ENCODE assay signal across 1 cellular context in the genomic region with DNA sequence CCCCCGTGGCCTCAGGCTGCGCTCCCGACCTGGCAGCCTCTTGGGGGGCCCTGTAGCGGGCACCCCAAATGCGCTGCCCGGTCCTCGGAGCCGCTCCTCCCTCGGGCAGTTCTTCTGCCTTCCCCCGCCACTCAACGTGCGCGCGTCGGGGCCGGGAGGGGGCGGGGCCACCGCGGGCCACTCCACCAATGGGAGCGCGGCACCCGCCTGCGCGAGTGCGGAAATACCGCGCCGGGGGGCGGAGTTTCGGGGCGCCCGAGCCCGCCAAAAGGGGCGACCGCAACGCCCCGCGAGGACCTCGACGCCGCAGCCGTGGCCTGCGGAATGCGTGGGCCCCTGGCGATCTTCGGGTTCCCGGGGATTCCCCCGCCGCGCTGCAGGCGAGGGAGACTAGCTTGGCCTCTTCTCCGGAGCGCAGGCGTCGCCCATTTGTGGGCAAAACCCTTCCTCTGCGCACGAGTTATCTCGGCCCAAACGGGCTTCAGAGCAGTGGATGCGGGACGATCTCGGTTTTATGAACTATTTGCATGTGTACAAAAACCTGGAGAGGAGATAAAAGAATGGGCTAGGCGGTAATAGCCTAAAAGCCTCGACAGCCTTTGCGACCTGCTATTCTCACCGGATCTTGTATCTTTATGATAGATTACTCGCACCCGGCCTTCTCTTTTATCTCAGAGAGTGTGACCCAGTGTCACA.
A peak's percentile ranks its signal among the peaks of the same experiment; 100 is the strongest.
TF ChIP-seq lines count a peak whose summit lies in the region.

A gene with protein sequence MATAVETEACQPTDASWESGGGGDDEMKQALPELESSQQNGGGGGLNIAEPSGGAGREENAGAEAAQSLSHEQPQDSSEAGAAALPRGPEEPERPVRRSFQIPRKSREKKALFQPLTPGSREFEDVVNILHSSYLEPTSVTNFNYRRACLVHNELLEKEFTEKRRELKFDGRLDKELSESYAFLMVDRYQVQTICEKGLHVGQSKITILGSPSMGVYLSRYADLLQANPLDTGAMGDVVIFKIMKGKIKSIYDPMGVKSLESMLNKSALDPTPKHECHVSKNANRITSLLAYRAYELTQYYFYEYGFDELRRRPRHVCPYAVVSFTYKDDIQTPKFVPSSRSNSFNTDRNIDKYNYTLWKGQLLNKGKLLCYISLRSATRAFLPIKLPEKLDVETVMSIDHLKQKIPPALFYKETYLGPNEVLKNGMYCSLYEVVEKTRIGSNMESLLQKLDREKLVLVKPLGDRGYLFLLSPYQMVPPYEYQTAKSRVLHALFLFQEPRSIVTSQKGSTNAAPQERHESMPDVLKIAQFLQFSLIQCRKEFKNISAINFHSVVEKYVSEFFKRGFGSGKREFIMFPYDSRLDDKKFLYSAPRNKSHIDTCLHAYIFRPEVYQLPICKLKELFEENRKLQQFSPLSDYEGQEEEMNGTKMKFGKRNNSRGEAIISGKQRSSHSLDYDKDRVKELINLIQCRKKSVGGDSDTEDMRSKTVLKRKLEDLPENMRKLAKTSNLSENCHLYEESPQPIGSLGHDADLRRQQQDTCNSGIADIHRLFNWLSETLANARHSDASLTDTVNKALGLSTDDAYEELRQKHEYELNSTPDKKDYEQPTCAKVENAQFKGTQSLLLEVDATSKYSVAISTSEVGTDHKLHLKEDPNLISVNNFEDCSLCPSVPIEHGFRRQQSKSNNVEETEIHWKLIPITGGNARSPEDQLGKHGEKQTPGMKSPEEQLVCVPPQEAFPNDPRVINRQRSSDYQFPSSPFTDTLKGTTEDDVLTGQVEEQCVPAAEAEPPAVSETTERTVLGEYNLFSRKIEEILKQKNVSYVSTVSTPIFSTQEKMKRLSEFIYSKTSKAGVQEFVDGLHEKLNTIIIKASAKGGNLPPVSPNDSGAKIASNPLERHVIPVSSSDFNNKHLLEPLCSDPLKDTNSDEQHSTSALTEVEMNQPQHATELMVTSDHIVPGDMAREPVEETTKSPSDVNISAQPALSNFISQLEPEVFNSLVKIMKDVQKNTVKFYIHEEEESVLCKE (N-terminal part only) (minus strand): TSS at position 144 of the 696 bp plus-strand sequence. CDS start 259 bp downstream, outside the sequence.

TF ChIP-seq in HepG2, 621 proteins besides CTCF, POLR2A, EP300 and RAD21 (continued from another document and continues in another):
- TF ChIP-seq, protein P1, sequence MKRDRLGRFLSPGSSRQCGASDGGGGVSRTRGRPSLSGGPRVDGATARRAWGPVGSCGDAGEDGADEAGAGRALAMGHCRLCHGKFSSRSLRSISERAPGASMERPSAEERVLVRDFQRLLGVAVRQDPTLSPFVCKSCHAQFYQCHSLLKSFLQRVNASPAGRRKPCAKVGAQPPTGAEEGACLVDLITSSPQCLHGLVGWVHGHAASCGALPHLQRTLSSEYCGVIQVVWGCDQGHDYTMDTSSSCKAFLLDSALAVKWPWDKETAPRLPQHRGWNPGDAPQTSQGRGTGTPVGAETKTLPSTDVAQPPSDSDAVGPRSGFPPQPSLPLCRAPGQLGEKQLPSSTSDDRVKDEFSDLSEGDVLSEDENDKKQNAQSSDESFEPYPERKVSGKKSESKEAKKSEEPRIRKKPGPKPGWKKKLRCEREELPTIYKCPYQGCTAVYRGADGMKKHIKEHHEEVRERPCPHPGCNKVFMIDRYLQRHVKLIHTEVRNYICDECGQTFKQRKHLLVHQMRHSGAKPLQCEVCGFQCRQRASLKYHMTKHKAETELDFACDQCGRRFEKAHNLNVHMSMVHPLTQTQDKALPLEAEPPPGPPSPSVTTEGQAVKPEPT (CRISPR knock-in tag; IDR thresholded peaks at IDR 0.05; ENCODE audit: low read depth): no peak; the same call in 1 of the 2 replicates
- TF ChIP-seq DMAP1 (CRISPR knock-in tag; IDR thresholded peaks at IDR 0.05): peak; percentile 27
- TF ChIP-seq TP53 (CRISPR knock-in tag; conservative IDR thresholded peaks at IDR 0.05): no peak
- TF ChIP-seq, protein P2, sequence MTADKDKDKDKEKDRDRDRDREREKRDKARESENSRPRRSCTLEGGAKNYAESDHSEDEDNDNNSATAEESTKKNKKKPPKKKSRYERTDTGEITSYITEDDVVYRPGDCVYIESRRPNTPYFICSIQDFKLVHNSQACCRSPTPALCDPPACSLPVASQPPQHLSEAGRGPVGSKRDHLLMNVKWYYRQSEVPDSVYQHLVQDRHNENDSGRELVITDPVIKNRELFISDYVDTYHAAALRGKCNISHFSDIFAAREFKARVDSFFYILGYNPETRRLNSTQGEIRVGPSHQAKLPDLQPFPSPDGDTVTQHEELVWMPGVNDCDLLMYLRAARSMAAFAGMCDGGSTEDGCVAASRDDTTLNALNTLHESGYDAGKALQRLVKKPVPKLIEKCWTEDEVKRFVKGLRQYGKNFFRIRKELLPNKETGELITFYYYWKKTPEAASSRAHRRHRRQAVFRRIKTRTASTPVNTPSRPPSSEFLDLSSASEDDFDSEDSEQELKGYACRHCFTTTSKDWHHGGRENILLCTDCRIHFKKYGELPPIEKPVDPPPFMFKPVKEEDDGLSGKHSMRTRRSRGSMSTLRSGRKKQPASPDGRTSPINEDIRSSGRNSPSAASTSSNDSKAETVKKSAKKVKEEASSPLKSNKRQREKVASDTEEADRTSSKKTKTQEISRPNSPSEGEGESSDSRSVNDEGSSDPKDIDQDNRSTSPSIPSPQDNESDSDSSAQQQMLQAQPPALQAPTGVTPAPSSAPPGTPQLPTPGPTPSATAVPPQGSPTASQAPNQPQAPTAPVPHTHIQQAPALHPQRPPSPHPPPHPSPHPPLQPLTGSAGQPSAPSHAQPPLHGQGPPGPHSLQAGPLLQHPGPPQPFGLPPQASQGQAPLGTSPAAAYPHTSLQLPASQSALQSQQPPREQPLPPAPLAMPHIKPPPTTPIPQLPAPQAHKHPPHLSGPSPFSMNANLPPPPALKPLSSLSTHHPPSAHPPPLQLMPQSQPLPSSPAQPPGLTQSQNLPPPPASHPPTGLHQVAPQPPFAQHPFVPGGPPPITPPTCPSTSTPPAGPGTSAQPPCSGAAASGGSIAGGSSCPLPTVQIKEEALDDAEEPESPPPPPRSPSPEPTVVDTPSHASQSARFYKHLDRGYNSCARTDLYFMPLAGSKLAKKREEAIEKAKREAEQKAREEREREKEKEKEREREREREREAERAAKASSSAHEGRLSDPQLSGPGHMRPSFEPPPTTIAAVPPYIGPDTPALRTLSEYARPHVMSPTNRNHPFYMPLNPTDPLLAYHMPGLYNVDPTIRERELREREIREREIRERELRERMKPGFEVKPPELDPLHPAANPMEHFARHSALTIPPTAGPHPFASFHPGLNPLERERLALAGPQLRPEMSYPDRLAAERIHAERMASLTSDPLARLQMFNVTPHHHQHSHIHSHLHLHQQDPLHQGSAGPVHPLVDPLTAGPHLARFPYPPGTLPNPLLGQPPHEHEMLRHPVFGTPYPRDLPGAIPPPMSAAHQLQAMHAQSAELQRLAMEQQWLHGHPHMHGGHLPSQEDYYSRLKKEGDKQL (CRISPR knock-in tag; IDR thresholded peaks at IDR 0.05; ENCODE audit: low read depth): no peak
- TF ChIP-seq GABPA (IDR thresholded peaks at IDR 0.05; ENCODE audit: low read depth, low read length): no peak
- TF ChIP-seq GABPA (CRISPR knock-in tag; IDR thresholded peaks at IDR 0.05; ENCODE audit: low read depth): peak; percentile 13; the same call in 1 of the 2 replicates
- TF ChIP-seq ZNF724P (CRISPR knock-in tag; IDR thresholded peaks at IDR 0.05; ENCODE audit: borderline replicate concordance): peak; percentile 98
- no peak for TF ChIP-seq ZFP37 (CRISPR knock-in tag; IDR thresholded peaks at IDR 0.05; ENCODE audit: borderline replicate concordance)
- TF ChIP-seq ZNF558 (CRISPR knock-in tag; IDR thresholded peaks at IDR 0.05; ENCODE audit: borderline replicate concordance): peak; percentile 93; the same call in 1 of the 2 replicates
- TF ChIP-seq, protein P3, sequence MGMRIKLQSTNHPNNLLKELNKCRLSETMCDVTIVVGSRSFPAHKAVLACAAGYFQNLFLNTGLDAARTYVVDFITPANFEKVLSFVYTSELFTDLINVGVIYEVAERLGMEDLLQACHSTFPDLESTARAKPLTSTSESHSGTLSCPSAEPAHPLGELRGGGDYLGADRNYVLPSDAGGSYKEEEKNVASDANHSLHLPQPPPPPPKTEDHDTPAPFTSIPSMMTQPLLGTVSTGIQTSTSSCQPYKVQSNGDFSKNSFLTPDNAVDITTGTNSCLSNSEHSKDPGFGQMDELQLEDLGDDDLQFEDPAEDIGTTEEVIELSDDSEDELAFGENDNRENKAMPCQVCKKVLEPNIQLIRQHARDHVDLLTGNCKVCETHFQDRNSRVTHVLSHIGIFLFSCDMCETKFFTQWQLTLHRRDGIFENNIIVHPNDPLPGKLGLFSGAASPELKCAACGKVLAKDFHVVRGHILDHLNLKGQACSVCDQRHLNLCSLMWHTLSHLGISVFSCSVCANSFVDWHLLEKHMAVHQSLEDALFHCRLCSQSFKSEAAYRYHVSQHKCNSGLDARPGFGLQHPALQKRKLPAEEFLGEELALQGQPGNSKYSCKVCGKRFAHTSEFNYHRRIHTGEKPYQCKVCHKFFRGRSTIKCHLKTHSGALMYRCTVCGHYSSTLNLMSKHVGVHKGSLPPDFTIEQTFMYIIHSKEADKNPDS (CRISPR knock-in tag; IDR thresholded peaks at IDR 0.05): 0 out of 2 replicates have a peak, but pooled peaks have one; percentile 48
- TF ChIP-seq ZNF446 (CRISPR knock-in tag; IDR thresholded peaks at IDR 0.05): peak; percentile 57; the same call in 1 of the 2 replicates
- TF ChIP-seq NR2F6 (IDR thresholded peaks at IDR 0.05): no peak
- 0 out of 2 replicates have a peak, but pooled peaks have one; percentile 10 for TF ChIP-seq NR2F6 (CRISPR knock-in tag; IDR thresholded peaks at IDR 0.05)
- TF ChIP-seq, protein P4, sequence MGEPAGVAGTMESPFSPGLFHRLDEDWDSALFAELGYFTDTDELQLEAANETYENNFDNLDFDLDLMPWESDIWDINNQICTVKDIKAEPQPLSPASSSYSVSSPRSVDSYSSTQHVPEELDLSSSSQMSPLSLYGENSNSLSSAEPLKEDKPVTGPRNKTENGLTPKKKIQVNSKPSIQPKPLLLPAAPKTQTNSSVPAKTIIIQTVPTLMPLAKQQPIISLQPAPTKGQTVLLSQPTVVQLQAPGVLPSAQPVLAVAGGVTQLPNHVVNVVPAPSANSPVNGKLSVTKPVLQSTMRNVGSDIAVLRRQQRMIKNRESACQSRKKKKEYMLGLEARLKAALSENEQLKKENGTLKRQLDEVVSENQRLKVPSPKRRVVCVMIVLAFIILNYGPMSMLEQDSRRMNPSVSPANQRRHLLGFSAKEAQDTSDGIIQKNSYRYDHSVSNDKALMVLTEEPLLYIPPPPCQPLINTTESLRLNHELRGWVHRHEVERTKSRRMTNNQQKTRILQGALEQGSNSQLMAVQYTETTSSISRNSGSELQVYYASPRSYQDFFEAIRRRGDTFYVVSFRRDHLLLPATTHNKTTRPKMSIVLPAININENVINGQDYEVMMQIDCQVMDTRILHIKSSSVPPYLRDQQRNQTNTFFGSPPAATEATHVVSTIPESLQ (CRISPR knock-in tag; conservative IDR thresholded peaks at IDR 0.05): no peak
- TF ChIP-seq NFIB (CRISPR knock-in tag; IDR thresholded peaks at IDR 0.05; ENCODE audit: borderline replicate concordance): no peak
- no peak for TF ChIP-seq HMG20B (CRISPR knock-in tag; conservative IDR thresholded peaks at IDR 0.05)
- no peak for TF ChIP-seq PATZ1 (CRISPR knock-in tag; IDR thresholded peaks at IDR 0.05)
- TF ChIP-seq, protein P5, sequence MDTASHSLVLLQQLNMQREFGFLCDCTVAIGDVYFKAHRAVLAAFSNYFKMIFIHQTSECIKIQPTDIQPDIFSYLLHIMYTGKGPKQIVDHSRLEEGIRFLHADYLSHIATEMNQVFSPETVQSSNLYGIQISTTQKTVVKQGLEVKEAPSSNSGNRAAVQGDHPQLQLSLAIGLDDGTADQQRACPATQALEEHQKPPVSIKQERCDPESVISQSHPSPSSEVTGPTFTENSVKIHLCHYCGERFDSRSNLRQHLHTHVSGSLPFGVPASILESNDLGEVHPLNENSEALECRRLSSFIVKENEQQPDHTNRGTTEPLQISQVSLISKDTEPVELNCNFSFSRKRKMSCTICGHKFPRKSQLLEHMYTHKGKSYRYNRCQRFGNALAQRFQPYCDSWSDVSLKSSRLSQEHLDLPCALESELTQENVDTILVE (CRISPR knock-in tag; IDR thresholded peaks at IDR 0.05): no peak
